25 cellular contexts compared by ENCODE assay signal in the genomic region with DNA sequence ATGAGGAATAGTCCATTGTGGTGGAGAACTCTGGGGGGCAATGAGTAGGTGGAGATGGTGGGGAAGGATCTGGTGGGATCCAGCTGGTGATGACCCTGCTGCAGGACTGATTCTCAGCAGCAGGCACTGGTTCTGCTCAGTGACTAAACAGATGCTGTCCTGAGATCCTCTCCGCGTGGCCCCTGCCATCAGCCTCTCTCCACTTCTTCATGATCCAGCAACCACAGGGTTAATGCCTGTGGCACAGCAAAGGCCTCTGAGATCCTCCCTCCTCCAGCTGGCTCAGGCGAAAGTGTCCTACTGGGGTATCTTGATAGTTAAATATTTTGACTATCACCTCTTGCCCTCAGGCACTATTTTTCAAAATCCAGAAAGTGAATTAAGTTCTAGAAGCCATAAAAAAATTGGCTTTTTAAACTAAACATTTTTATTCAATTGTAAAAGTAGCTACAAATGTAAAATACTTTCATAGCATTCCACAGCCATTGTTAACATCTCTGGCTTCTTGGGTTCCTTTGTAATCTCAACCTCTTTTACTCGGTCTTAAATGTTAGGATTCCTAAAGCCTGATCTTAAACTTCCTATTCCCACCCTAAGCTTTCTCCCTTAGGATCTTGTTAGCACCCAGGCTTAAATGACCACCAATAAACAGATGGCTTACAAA. TPM values are rescaled to one million over a fixed set of nuclear protein-coding genes. Genes with fewer than 3 reads are reported as not detected.
DNase-seq lines count a peak whose midpoint lies in the region; ATAC-seq and TF ChIP-seq lines count a peak whose summit lies in the region.
"Had no signal": no experiment of that assay in that cellular context is flagged by ENCODE, and none has a peak within 500 bp of the region (broad histone marks: within the 10 kb centered on the region; RNA-seq: fewer than 3 reads in every experiment).

No MANE protein-coding gene starts in this region.

- H3K27me3 Mint-ChIP-seq in endodermal cell (ENCODE audit: insufficient read depth): peaks cover 8% of the 10 kb centered on the region

- H3K4me3 ChIP-seq in GM23248 (no peak overlapping the region), HUES48 (ENCODE audit: low read depth, low read length) (no peak overlapping the region), endodermal cell (ENCODE audit: low read length) (no peak overlapping the region), neuronal stem cell (ENCODE audit: low read length in 2 of 2) (no peak overlapping the region), esophagus muscularis mucosa (no peak overlapping the region)
- H3K4me3 ChIP-seq: gastrocnemius medialis, thyroid gland had no signal

- H2BK120ac ChIP-seq in neuronal stem cell (ENCODE audit: low read depth, low read length): no peak overlapping the region

- H3K4me2 ChIP-seq in GM23248 (ENCODE audit: unreplicated experiment) (no peak overlapping the region), neuronal stem cell (ENCODE audit: insufficient read depth, low read length, poor library complexity, severe bottlenecking) (no peak overlapping the region)

- no peaks in the 10 kb centered on the region for H3K27me3 ChIP-seq in GM23248 (replicated peaks; ENCODE audit: insufficient read depth)
- no peaks in the 10 kb centered on the region for H3K27me3 ChIP-seq in HUES48 (ENCODE audit: control insufficient read depth, insufficient read depth, low read length)
- H3K27me3 ChIP-seq in endodermal cell (ENCODE audit: control insufficient read depth, insufficient read depth, low read length, poor library complexity, severe bottlenecking): peaks cover 4% of the 10 kb centered on the region
- H3K27me3 ChIP-seq in neuronal stem cell (ENCODE audit: control insufficient read depth in 3 of 3, insufficient read depth in 3 of 3, low read depth in 1 of 3, low read length in 3 of 3): peaks cover 0 to 6% (median 0%) of the 10 kb centered on the region in 3 experiments
- no peaks in the 10 kb centered on the region for H3K27me3 ChIP-seq in esophagus muscularis mucosa
- H3K27me3 ChIP-seq: gastrocnemius medialis, thyroid gland had no signal

- no peaks in the 10 kb centered on the region for H4K20me1 ChIP-seq in GM23248 (ENCODE audit: insufficient read depth)

- no peak overlapping the region for H3K23ac ChIP-seq in neuronal stem cell (ENCODE audit: low read depth, low read length, poor library complexity)

- intact Hi-C loops in esophagus muscularis mucosa (cut with DNase I): no loop called here

- in situ Hi-C loops in GM23248 (cut with MboI): no loop called here

- peak overlapping the region; percentile 44; the same call in 1 of the 2 replicates for H2AFZ ChIP-seq in GM23248
- peak overlapping the region; percentile 1 for H2AFZ ChIP-seq in neuronal stem cell (ENCODE audit: low read length)

- no peak for TF ChIP-seq EP300 in esophagus muscularis mucosa (IDR thresholded peaks at IDR 0.05)

- H3K36me3 Mint-ChIP-seq in endodermal cell (ENCODE audit: low read depth): no peaks in the 10 kb centered on the region

- H3K36me3 ChIP-seq in GM23248 (ENCODE audit: low read depth) (no peaks in the 10 kb centered on the region), HUES48 (ENCODE audit: control insufficient read depth, insufficient read depth, low read length) (no peaks in the 10 kb centered on the region), endodermal cell (ENCODE audit: control insufficient read depth, insufficient read depth, low read length) (no peaks in the 10 kb centered on the region), neuronal stem cell (replicated peaks in 1 of 2; ENCODE audit: control insufficient read depth in 2 of 2, insufficient read depth in 2 of 2, low read length in 2 of 2) (no peaks in the 10 kb centered on the region), esophagus muscularis mucosa (no peaks in the 10 kb centered on the region)
- H3K36me3 ChIP-seq: gastrocnemius medialis, thyroid gland had no signal

- H4K8ac ChIP-seq in neuronal stem cell (ENCODE audit: low read depth, low read length): no peak overlapping the region

- no peak overlapping the region for H3K27ac Mint-ChIP-seq in endodermal cell

- no peaks in the 10 kb centered on the region for H3K9me3 Mint-ChIP-seq in endodermal cell
- H3K9me3 Mint-ChIP-seq: neural crest cell had no signal

- H3K27ac ChIP-seq in GM23248 (no peak overlapping the region), HUES48 (ENCODE audit: low read depth, low read length) (peak overlapping the region; percentile 44), endodermal cell (ENCODE audit: low read depth, low read length) (no peak overlapping the region), neuronal stem cell (replicated peaks; ENCODE audit: low read length) (no peak overlapping the region), esophagus muscularis mucosa (replicated peaks in 1 of 4) (no peak overlapping the region)
- H3K27ac ChIP-seq: gastrocnemius medialis, thyroid gland had no signal

- H3K9me3 ChIP-seq in GM23248 (ENCODE audit: low read depth) (no peaks in the 10 kb centered on the region), HUES48 (ENCODE audit: control insufficient read depth, insufficient read depth, low read length) (no peaks in the 10 kb centered on the region), endodermal cell (ENCODE audit: control insufficient read depth, low read length) (no peaks in the 10 kb centered on the region), neuronal stem cell (replicated peaks in 1 of 2; ENCODE audit: control insufficient read depth in 2 of 2, insufficient read depth in 1 of 2, low read depth in 1 of 2, low read length in 2 of 2) (peaks cover 0 to 8% of the 10 kb centered on the region in 2 donors), esophagus muscularis mucosa (no peaks in the 10 kb centered on the region)
- H3K9me3 ChIP-seq: Caco-2, gastrocnemius medialis, thyroid gland had no signal

- ATAC-seq in GM18873 (IDR thresholded peaks at IDR 0.05; ENCODE audit: low FRiP score, unreplicated experiment) (no peak), HG03521 (IDR thresholded peaks at IDR 0.05; ENCODE audit: unreplicated experiment) (no peak)
- ATAC-seq: gastrocnemius medialis; stimulated activated naive CD8-positive, alpha-beta T cell treated with anti-CD3 and anti-CD28 coated beads, Interleukin-15, Interleukin-2, amounts not matched to agents 100 U/mL and 50 U/mL, for 24 hours had no signal

- no peak overlapping the region for H2BK15ac ChIP-seq in neuronal stem cell (ENCODE audit: low read length)

- 47 to 51% methylated on average over 4 of the region's 4 CpGs for WGBS in GM23248 (ENCODE audit: low coverage in 1 of 2, low lambda C conversion rate in 2 of 2, missing lambda C conversion rate in 2 of 2), 2 experiments
- WGBS in endodermal cell (ENCODE audit: insufficient coverage in 1 of 2, insufficient read length in 1 of 2), 2 experiments: 0 to 4% methylated on average over 1 to 4 of the region's 4 CpGs
- no CpG with 5 or more reads among the region's 4 CpGs for WGBS in neuronal stem cell (ENCODE audit: extremely low coverage in 2 of 2, insufficient read length in 2 of 2, insufficient replicate concordance in 1 of 2), 2 donors
- 64% methylated on average over 4 of the region's 4 CpGs for WGBS in esophagus muscularis mucosa

- no peak overlapping the region for H2AK5ac ChIP-seq in neuronal stem cell (ENCODE audit: low read depth, low read length)

- no peak overlapping the region for H4K91ac ChIP-seq in neuronal stem cell (ENCODE audit: low read depth, low read length, poor library complexity)

- H3K4me1 ChIP-seq in GM23248 (ENCODE audit: insufficient read depth) (peaks cover 12% of the 10 kb centered on the region; the same call in 1 of the 2 replicates), HUES48 (ENCODE audit: control insufficient read depth, insufficient read depth, low read length) (peaks cover 21% of the 10 kb centered on the region), endodermal cell (ENCODE audit: control insufficient read depth, insufficient read depth, low read length) (no peaks in the 10 kb centered on the region), neuronal stem cell (ENCODE audit: control insufficient read depth in 2 of 2, insufficient read depth in 1 of 2, low read depth in 1 of 2, low read length in 2 of 2) (peaks cover 0 to 6% of the 10 kb centered on the region in 2 donors), esophagus muscularis mucosa (peaks cover 5 to 10% (median 8%) of the 10 kb centered on the region in 4 donors)
- H3K4me1 ChIP-seq: Caco-2 had no signal

- no peaks in the 10 kb centered on the region for H3K79me1 ChIP-seq in neuronal stem cell (ENCODE audit: low read depth, low read length)

- DNase-seq in GM23248 (peak; percentile 19), endodermal cell (peak; percentile 81), neuronal stem cell (ENCODE audit: low spot score) (no peak), esophagus muscularis mucosa (ENCODE audit: extremely low spot score) (no peak)
- DNase-seq: anterior cingulate cortex; Caco-2; caudate nucleus; erythroblast; gastrocnemius medialis; hypothalamus; KBM-7; midbrain; NCI-H1694; NCI-H2171 treated with DMSO at 0.1 percent for 48 hours; NCI-H69; Right ventricle myocardium superior; small intestine; stimulated activated CD4-positive, alpha-beta T cell treated with anti-CD3 and anti-CD28 coated beads, Interleukin-2, amount 100 ng/mL, for 48 hours; stimulated activated naive CD8-positive, alpha-beta T cell treated with anti-CD3 and anti-CD28 coated beads, Interleukin-15, Interleukin-2, amounts not matched to agents 100 U/mL and 50 U/mL, for 24 hours; T-helper 1 cell; thyroid gland had no signal

- H3K9me2 ChIP-seq in GM23248 (ENCODE audit: insufficient read depth): no peaks in the 10 kb centered on the region

- H2BK12ac ChIP-seq in neuronal stem cell (ENCODE audit: low read length): no peak overlapping the region

- no peak overlapping the region for H3K4me3 Mint-ChIP-seq in endodermal cell
- H3K4me3 Mint-ChIP-seq: neural crest cell had no signal

- H3K4me1 Mint-ChIP-seq in endodermal cell: peaks cover 19% of the 10 kb centered on the region

- H3K9ac ChIP-seq in GM23248: no peak overlapping the region
- no peak overlapping the region for H3K9ac ChIP-seq in HUES48 (ENCODE audit: low read depth, low read length)
- H3K9ac ChIP-seq in endodermal cell (ENCODE audit: extremely low read depth, low read length, poor library complexity, severe bottlenecking): no peak overlapping the region
- no peak overlapping the region for H3K9ac ChIP-seq in neuronal stem cell (ENCODE audit: low read depth, low read length, poor library complexity)

- no peaks in the 10 kb centered on the region for H3K79me2 ChIP-seq in GM23248 (ENCODE audit: insufficient read depth)

- H2BK5ac ChIP-seq in neuronal stem cell (ENCODE audit: low read length): no peak overlapping the region

- TF ChIP-seq CTCF in endodermal cell (conservative IDR thresholded peaks at IDR 0.05): no peak
- no peak for TF ChIP-seq CTCF in esophagus muscularis mucosa (IDR thresholded peaks at IDR 0.05)

- peak overlapping the region; percentile 5 for H3K18ac ChIP-seq in neuronal stem cell (ENCODE audit: low read length)

- no peak overlapping the region for H3K4ac ChIP-seq in neuronal stem cell (ENCODE audit: low read length)

- H3K14ac ChIP-seq in neuronal stem cell (ENCODE audit: low read length): no peak overlapping the region

- no peak for TF ChIP-seq POLR2A in esophagus muscularis mucosa (IDR thresholded peaks at IDR 0.05; ENCODE audit: low read depth)

- peaks cover 7% of the 10 kb centered on the region; the same call in 1 of the 2 replicates for H3F3A ChIP-seq in GM23248 (ENCODE audit: insufficient read depth)

RNA-seq across cellular contexts. Expression of gene PLAU, which starts 13.1 kb away (rescaled TPM):
- 13.3 and 13.8 TPM in 2 replicates for total RNA-seq in GM23248 (2014; rRNA removed; shearing (Covaris generic))
- 26.0 and 26.1 TPM in 2 replicates for polyA plus RNA-seq in GM23248 (2016; fragmentation: Nextera tagmentation; extraction: Ambion mirVana)
- 1 to 10 TPM; 2.7 to 3.3 TPM for total RNA-seq in endodermal cell
- polyA plus RNA-seq in endodermal cell (2013, experiment 1 of 2): 10.5 TPM
- 14.2 TPM for polyA plus RNA-seq in endodermal cell (2013, experiment 2 of 2)
- polyA plus RNA-seq in neuronal stem cell (2013, experiment 1 of 2): 8.0 TPM
- polyA plus RNA-seq in neuronal stem cell (2013, experiment 2 of 2): 7.7 TPM
- 10 to 100 TPM in 1 of 4 donors, 1 to 10 TPM in 3; 4.2 to 38.3 (median 6.9) TPM for total RNA-seq in esophagus muscularis mucosa

RNA-seq across cellular contexts. Expression of gene CAMK2G, which starts 49.7 kb away (rescaled TPM):
- total RNA-seq in GM23248 (2014; rRNA removed; shearing (Covaris generic)): 25.7 and 29.1 TPM in 2 replicates
- polyA plus RNA-seq in GM23248 (2016; fragmentation: Nextera tagmentation; extraction: Ambion mirVana): 24.3 and 28.2 TPM in 2 replicates
- total RNA-seq in endodermal cell (10 to 100 TPM; 20.9 to 21.7 TPM), esophagus muscularis mucosa (100 to 1,000 TPM in 3 of 4 donors, 10 to 100 TPM in 1; 96.4 to 201 (median 159) TPM)
- polyA plus RNA-seq in endodermal cell (2013, experiment 1 of 2): 29.8 TPM
- polyA plus RNA-seq in endodermal cell (2013, experiment 2 of 2): 25.8 TPM
- 30.5 TPM for polyA plus RNA-seq in neuronal stem cell (2013, experiment 1 of 2)
- 31.7 TPM for polyA plus RNA-seq in neuronal stem cell (2013, experiment 2 of 2)

Comparison
In these comparisons a context has a peak if more than half of its experiments do, and no peak if none do; other contexts are left out.
1. DNase-seq: peak in GM23248 (single experiment) and endodermal cell (single experiment); none in neuronal stem cell (single experiment) and esophagus muscularis mucosa (single experiment).